In genomic region chr3:190294030-190294429, GRCh38 we compare ENCODE assay signal across 1 cellular context.
TF ChIP-seq lines count a peak whose summit lies in the region.

No MANE protein-coding gene starts in this region.

TF ChIP-seq in GM12878, 131 proteins besides CTCF, POLR2A, EP300 and RAD21 (continued from another document):
- TF ChIP-seq ZNF592 (IDR thresholded peaks at IDR 0.05) (no peak), MLLT1 (IDR thresholded peaks at IDR 0.05) (no peak), ZNF24 (IDR thresholded peaks at IDR 0.05) (no peak), CUX1 (IDR thresholded peaks at IDR 0.05; ENCODE audit: insufficient replicate concordance, low read depth, low read length) (no peak)
- TF ChIP-seq, protein P1, sequence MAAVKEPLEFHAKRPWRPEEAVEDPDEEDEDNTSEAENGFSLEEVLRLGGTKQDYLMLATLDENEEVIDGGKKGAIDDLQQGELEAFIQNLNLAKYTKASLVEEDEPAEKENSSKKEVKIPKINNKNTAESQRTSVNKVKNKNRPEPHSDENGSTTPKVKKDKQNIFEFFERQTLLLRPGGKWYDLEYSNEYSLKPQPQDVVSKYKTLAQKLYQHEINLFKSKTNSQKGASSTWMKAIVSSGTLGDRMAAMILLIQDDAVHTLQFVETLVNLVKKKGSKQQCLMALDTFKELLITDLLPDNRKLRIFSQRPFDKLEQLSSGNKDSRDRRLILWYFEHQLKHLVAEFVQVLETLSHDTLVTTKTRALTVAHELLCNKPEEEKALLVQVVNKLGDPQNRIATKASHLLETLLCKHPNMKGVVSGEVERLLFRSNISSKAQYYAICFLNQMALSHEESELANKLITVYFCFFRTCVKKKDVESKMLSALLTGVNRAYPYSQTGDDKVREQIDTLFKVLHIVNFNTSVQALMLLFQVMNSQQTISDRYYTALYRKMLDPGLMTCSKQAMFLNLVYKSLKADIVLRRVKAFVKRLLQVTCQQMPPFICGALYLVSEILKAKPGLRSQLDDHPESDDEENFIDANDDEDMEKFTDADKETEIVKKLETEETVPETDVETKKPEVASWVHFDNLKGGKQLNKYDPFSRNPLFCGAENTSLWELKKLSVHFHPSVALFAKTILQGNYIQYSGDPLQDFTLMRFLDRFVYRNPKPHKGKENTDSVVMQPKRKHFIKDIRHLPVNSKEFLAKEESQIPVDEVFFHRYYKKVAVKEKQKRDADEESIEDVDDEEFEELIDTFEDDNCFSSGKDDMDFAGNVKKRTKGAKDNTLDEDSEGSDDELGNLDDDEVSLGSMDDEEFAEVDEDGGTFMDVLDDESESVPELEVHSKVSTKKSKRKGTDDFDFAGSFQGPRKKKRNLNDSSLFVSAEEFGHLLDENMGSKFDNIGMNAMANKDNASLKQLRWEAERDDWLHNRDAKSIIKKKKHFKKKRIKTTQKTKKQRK (IDR thresholded peaks at IDR 0.05; ENCODE audit: low read depth, low read length) = no peak
